ENCODE assay signal across 17 cellular contexts in genomic region chr4:119135721-119136121, GRCh38. TPM values are rescaled to one million over a fixed set of nuclear protein-coding genes. Genes with fewer than 3 reads are reported as not detected.
DNase-seq lines count a peak whose midpoint lies in the region; TF ChIP-seq lines count a peak whose summit lies in the region.
"Had no signal": no experiment of that assay in that cellular context is flagged by ENCODE, and none has a peak within 500 bp of the region (broad histone marks: within the 10 kb centered on the region; RNA-seq: fewer than 3 reads in every experiment).

Gene MYOZ2, plus strand, starts transcription at chr4:119135832. Its CDS starts 694 bp downstream, at chr4:119136526.

- H3K4me2 ChIP-seq in SK-N-SH, result peak within 1 kb of the TSS; percentile 34
- H3K4me2 ChIP-seq: A549 had no signal

- H3K9me3 Mint-ChIP-seq in progenitor cell of endocrine pancreas (ENCODE audit: low read depth), result no peaks in the 10 kb centered on the region
- no peaks in the 10 kb centered on the region for H3K9me3 Mint-ChIP-seq in activated CD4-positive, alpha-beta T cell treated with anti-CD3 and anti-CD28 coated beads, Interleukin-2, amount 10 ng/mL, durations not matched to agents 7 days and 5 days
- H3K9me3 Mint-ChIP-seq: activated CD8-positive, alpha-beta T cell treated with anti-CD3 and anti-CD28 coated beads for 36 hours had no signal

- no peak for TF ChIP-seq EP300 in SK-N-SH (IDR thresholded peaks at IDR 0.05; ENCODE audit: borderline replicate concordance in 1 of 2, low read depth in 1 of 2, low read length in 1 of 2)

- no peaks in the 10 kb centered on the region for H3K9me3 ChIP-seq in SK-N-SH
- H3K9me3 ChIP-seq: A549, adrenal gland, gastroesophageal sphincter had no signal

- H3K4me3 ChIP-seq in ACC112 (ENCODE audit: low read depth, low read length) (no peak within 1 kb of the TSS), SK-N-SH (ENCODE audit: low read depth in 2 of 2, low read length in 1 of 2) (no peak within 1 kb of the TSS), fibroblast of pulmonary artery (replicated peaks; ENCODE audit: low read depth, low read length) (no peak within 1 kb of the TSS)
- H3K4me3 ChIP-seq: A549, adrenal gland, gastroesophageal sphincter had no signal

- CTCF ChIA-PET in SK-N-SH (lab: Yijun Ruan, JAX), result no interaction called here
- CTCF ChIA-PET in activated CD4-positive, alpha-beta T cell treated with anti-CD3 and anti-CD28 coated beads, Interleukin-2, amount 10 ng/mL, durations not matched to agents 7 days and 5 days (lab: Charles Lee), result interaction anchor here (1.2 kb wide), 1 partner anchor 12 kb away, joined by 4 read pairs; no protein-coding TSS in a partner anchor

- H3K27me3 Mint-ChIP-seq in progenitor cell of endocrine pancreas, result no peaks in the 10 kb centered on the region
- H3K27me3 Mint-ChIP-seq in activated CD4-positive, alpha-beta T cell treated with anti-CD3 and anti-CD28 coated beads, Interleukin-2, amount 10 ng/mL, durations not matched to agents 7 days and 5 days, result peaks cover 2% of the 10 kb centered on the region
- H3K27me3 Mint-ChIP-seq: activated CD8-positive, alpha-beta T cell treated with anti-CD3 and anti-CD28 coated beads for 36 hours had no signal

- peaks cover 41% of the 10 kb centered on the region for H3K4me1 Mint-ChIP-seq in progenitor cell of endocrine pancreas (ENCODE audit: low read depth)
- H3K4me1 Mint-ChIP-seq in activated CD4-positive, alpha-beta T cell treated with anti-CD3 and anti-CD28 coated beads, Interleukin-2, amount 10 ng/mL, durations not matched to agents 7 days and 5 days, result peaks cover 19% of the 10 kb centered on the region

- TF ChIP-seq CTCF in SK-N-SH (IDR thresholded peaks at IDR 0.05) (no peak), fibroblast of pulmonary artery (IDR thresholded peaks at IDR 0.05; ENCODE audit: low read length, missing control alignments) (no peak), progenitor cell of endocrine pancreas (IDR thresholded peaks at IDR 0.05; ENCODE audit: unreplicated experiment) (no peak)

- H3K9ac ChIP-seq in SK-N-SH, result no peak within 1 kb of the TSS; the same call in 1 of the 2 replicates

- no peaks in the 10 kb centered on the region for H3K27me3 ChIP-seq in ACC112 (ENCODE audit: insufficient read depth, low read length)
- no peaks in the 10 kb centered on the region for H3K27me3 ChIP-seq in SK-N-SH (ENCODE audit: insufficient read depth)
- H3K27me3 ChIP-seq: adrenal gland, gastroesophageal sphincter had no signal

- peaks cover 4% of the 10 kb centered on the region for H3F3A ChIP-seq in SK-N-SH (replicated peaks; ENCODE audit: insufficient read depth)

- POLR2A ChIA-PET in SK-N-SH (lab: Yijun Ruan, JAX), result no interaction called here
- POLR2A ChIA-PET in activated CD4-positive, alpha-beta T cell treated with anti-CD3 and anti-CD28 coated beads, Interleukin-2, amount 10 ng/mL, durations not matched to agents 7 days and 5 days (lab: Charles Lee), result no interaction called here

- H3K4me1 ChIP-seq in ACC112 (ENCODE audit: control insufficient read depth, insufficient read depth, low read length, unreplicated experiment) (peaks cover 65% of the 10 kb centered on the region), SK-N-SH (ENCODE audit: control insufficient read depth in 1 of 2, insufficient read depth in 2 of 2, low read depth in 1 of 2, low read length in 1 of 2) (peaks cover 0 to 19% of the 10 kb centered on the region in 2 experiments; a peak in 3 of 4 replicates)

- TF ChIP-seq RAD21 in SK-N-SH (IDR thresholded peaks at IDR 0.05; ENCODE audit: low read length), result no peak

- H3K4me3 Mint-ChIP-seq in progenitor cell of endocrine pancreas (ENCODE audit: low read depth), result no peak within 1 kb of the TSS
- no peak within 1 kb of the TSS for H3K4me3 Mint-ChIP-seq in activated CD4-positive, alpha-beta T cell treated with anti-CD3 and anti-CD28 coated beads, Interleukin-2, amount 10 ng/mL, durations not matched to agents 7 days and 5 days
- H3K4me3 Mint-ChIP-seq: activated CD8-positive, alpha-beta T cell treated with anti-CD3 and anti-CD28 coated beads for 36 hours had no signal

- no peaks in the 10 kb centered on the region for H3K36me3 ChIP-seq in ACC112 (ENCODE audit: insufficient read depth, low read length)
- H3K36me3 ChIP-seq in SK-N-SH (replicated peaks in 1 of 2; ENCODE audit: control insufficient read depth in 1 of 2, insufficient read depth in 2 of 2, low read length in 1 of 2), result no peaks in the 10 kb centered on the region
- H3K36me3 ChIP-seq: adrenal gland, gastroesophageal sphincter had no signal

- H3K27ac ChIP-seq in ACC112 (ENCODE audit: low read depth, low read length), result peak within 1 kb of the TSS; percentile 26; the same call in 1 of the 2 replicates
- H3K27ac ChIP-seq in SK-N-SH (ENCODE audit: low read depth in 2 of 2, low read length in 1 of 2), result peak within 1 kb of the TSS in 1 of 2 experiments; percentile 59; a peak in 3 of 4 replicates
- H3K27ac ChIP-seq: A549, adrenal gland, gastroesophageal sphincter had no signal

- H3K79me2 ChIP-seq in ACC112 (ENCODE audit: control insufficient read depth, insufficient read depth, low read length, unreplicated experiment) (no peaks in the 10 kb centered on the region), SK-N-SH (ENCODE audit: insufficient read depth) (no peaks in the 10 kb centered on the region)

- H3K27ac Mint-ChIP-seq in progenitor cell of endocrine pancreas, result no peak within 1 kb of the TSS
- no peak within 1 kb of the TSS for H3K27ac Mint-ChIP-seq in activated CD4-positive, alpha-beta T cell treated with anti-CD3 and anti-CD28 coated beads, Interleukin-2, amount 10 ng/mL, durations not matched to agents 7 days and 5 days
- H3K27ac Mint-ChIP-seq: activated CD8-positive, alpha-beta T cell treated with anti-CD3 and anti-CD28 coated beads for 36 hours had no signal

- no peak for DNase-seq in SK-N-SH
- DNase-seq in fibroblast of pulmonary artery (ENCODE audit: low read depth), result peak; percentile 52
- peak; percentile 89 for DNase-seq in myocyte (ENCODE audit: low read depth)
- no peak for DNase-seq in progenitor cell of endocrine pancreas (ENCODE audit: low spot score, unreplicated experiment)
- no peak for DNase-seq in activated CD4-positive, CD25-positive, alpha-beta regulatory T cell (lab: John Stamatoyannopoulos, UW)
- no peak for DNase-seq in activated CD4-positive, alpha-beta T cell treated with anti-CD3 and anti-CD28 coated beads, Interleukin-2, amount 10 ng/mL, durations not matched to agents 7 days and 5 days
- DNase-seq in stimulated activated CD4-positive, alpha-beta T cell treated with anti-CD3 and anti-CD28 coated beads, Interleukin-1b, Interleukin-23, amount 100 ng/mL, for 48 hours, result no peak
- DNase-seq: activated CD8-positive, alpha-beta T cell treated with anti-CD3 and anti-CD28 coated beads for 36 hours; adrenal gland; NCI-H1105; NCI-H2227 treated with DMSO at 0.1 percent for 48 hours; stimulated activated CD4-positive, alpha-beta T cell treated with anti-CD3 and anti-CD28 coated beads, Interleukin-12 subunit alpha, Interleukin-12 subunit beta, amount 100 ng/mL, for 4 hours had no signal

- no peaks in the 10 kb centered on the region for H3K9me2 ChIP-seq in SK-N-SH

- H3K36me3 Mint-ChIP-seq in progenitor cell of endocrine pancreas (ENCODE audit: insufficient read depth), result no peaks in the 10 kb centered on the region
- no peaks in the 10 kb centered on the region for H3K36me3 Mint-ChIP-seq in activated CD4-positive, alpha-beta T cell treated with anti-CD3 and anti-CD28 coated beads, Interleukin-2, amount 10 ng/mL, durations not matched to agents 7 days and 5 days (ENCODE audit: low read depth)

- no peaks in the 10 kb centered on the region for H4K20me1 ChIP-seq in SK-N-SH (ENCODE audit: insufficient read depth)

- WGBS in SK-N-SH (ENCODE audit: low lambda C conversion rate), result 42% methylated on average over 2 of the region's 2 CpGs

- H2AFZ ChIP-seq in ACC112 (ENCODE audit: low read length, unreplicated experiment) (peak within 1 kb of the TSS; percentile 9), SK-N-SH (ENCODE audit: low read depth) (peak within 1 kb of the TSS; percentile 45; the same call in 1 of the 2 replicates)

TF ChIP-seq in SK-N-SH, 30 proteins besides CTCF, POLR2A, EP300 and RAD21:
- TF ChIP-seq FOSL2 (IDR thresholded peaks at IDR 0.05; ENCODE audit: borderline replicate concordance, low read depth), result peak; percentile 53; the same call in 1 of the 2 replicates
- TF ChIP-seq TAF1 (IDR thresholded peaks at IDR 0.05; ENCODE audit: borderline replicate concordance, low read depth, low read length), result no peak
- no peak for TF ChIP-seq IRF3 (IDR thresholded peaks at IDR 0.05; ENCODE audit: low read depth, low read length)
- TF ChIP-seq YY1 (IDR thresholded peaks at IDR 0.05; ENCODE audit: low read depth), result no peak
- peak; percentile 51 for TF ChIP-seq JUND (IDR thresholded peaks at IDR 0.05)
- TF ChIP-seq MEF2A (IDR thresholded peaks at IDR 0.05; ENCODE audit: borderline replicate concordance, low read depth), result peak; percentile 90
- peak; percentile 38; the same call in 1 of the 2 replicates for TF ChIP-seq TCF12 (IDR thresholded peaks at IDR 0.05)

RNA-seq across cellular contexts. Expression of gene MYOZ2, which starts in this region (rescaled TPM):
- 0.26 and 0.62 TPM in 2 replicates for polyA plus RNA-seq in SK-N-SH (2012; rRNA removed)
- polyA plus RNA-seq in SK-N-SH (2012; cell fraction: cytosol; rRNA removed), result 0.68 TPM in 2 replicates
- 0.67 and 1.2 TPM in 2 replicates for polyA plus RNA-seq in SK-N-SH (2012; cell fraction: nucleus; rRNA removed)
- total RNA-seq in myocyte (153 and 182 TPM in 2 replicates), progenitor cell of endocrine pancreas (0.10 and 0.16 TPM in 2 replicates)
- 15.1 TPM for polyA plus RNA-seq in myocyte (2012)
- total RNA-seq in activated CD4-positive, alpha-beta T cell treated with anti-CD3 and anti-CD28 coated beads, Interleukin-2, amount 10 ng/mL, durations not matched to agents 7 days and 5 days, result not detected
- total RNA-seq: activated CD8-positive, alpha-beta T cell treated with anti-CD3 and anti-CD28 coated beads for 36 hours; mononuclear cell; osteocyte had no signal
- polyA plus RNA-seq: A549 had no signal

Comparison
In these comparisons a context has a peak if more than half of its experiments do, and no peak if none do; other contexts are left out.
1. RNA of gene MYOZ2 (total RNA-seq): 153 to 182 TPM in myocyte; 0.10 to 0.16 TPM in progenitor cell of endocrine pancreas and not detected in activated CD4-positive, alpha-beta T cell treated with anti-CD3 and anti-CD28 coated beads, Interleukin-2, amount 10 ng/mL, durations not matched to agents 7 days and 5 days; every median in the first group is over 100 times any median in the second.
2. DNase-seq: peak in fibroblast of pulmonary artery (single experiment) and myocyte (single experiment); none in SK-N-SH (single experiment), progenitor cell of endocrine pancreas (single experiment), activated CD4-positive, CD25-positive, alpha-beta regulatory T cell (0 of 4), activated CD4-positive, alpha-beta T cell treated with anti-CD3 and anti-CD28 coated beads, Interleukin-2, amount 10 ng/mL, durations not matched to agents 7 days and 5 days (single experiment) and stimulated activated CD4-positive, alpha-beta T cell treated with anti-CD3 and anti-CD28 coated beads, Interleukin-1b, Interleukin-23, amount 100 ng/mL, for 48 hours (single experiment).